In genomic region chrX:38375888-38376287, GRCh38 we compare ENCODE assay signal across 10 cellular contexts. TPM values are rescaled to one million over a fixed set of nuclear protein-coding genes. Genes with fewer than 3 reads are reported as not detected.
DNase-seq lines count a peak whose midpoint lies in the region; TF ChIP-seq lines count a peak whose summit lies in the region.
"Had no signal": no experiment of that assay in that cellular context is flagged by ENCODE, and none has a peak within 500 bp of the region (broad histone marks: within the 10 kb centered on the region; RNA-seq: fewer than 3 reads in every experiment).

No MANE protein-coding gene starts in this region.

- H3K9me3 Mint-ChIP-seq in chondrocyte (ENCODE audit: low read depth): peaks cover 5% of the 10 kb centered on the region
- H3K9me3 Mint-ChIP-seq: activated naive CD4-positive, alpha-beta T cell treated with anti-CD3 and anti-CD28 coated beads, Interleukin-2, amount 10 ng/mL, durations not matched to agents 7 days and 5 days had no signal

- no peak overlapping the region for H3K4me3 Mint-ChIP-seq in chondrocyte (ENCODE audit: unreplicated experiment)
- H3K4me3 Mint-ChIP-seq: activated naive CD4-positive, alpha-beta T cell treated with anti-CD3 and anti-CD28 coated beads, Interleukin-2, amount 10 ng/mL, durations not matched to agents 7 days and 5 days had no signal

- no peak for TF ChIP-seq POLR2A in NB4 (IDR thresholded peaks at IDR 0.05; ENCODE audit: extremely low read depth, insufficient read length)

- H3K4me3 ChIP-seq in NB4 (ENCODE audit: low read depth, low read length): no peak overlapping the region

- no peaks in the 10 kb centered on the region for H3K4me1 Mint-ChIP-seq in chondrocyte (ENCODE audit: low read depth)
- H3K4me1 Mint-ChIP-seq: activated naive CD4-positive, alpha-beta T cell treated with anti-CD3 and anti-CD28 coated beads, Interleukin-2, amount 10 ng/mL, durations not matched to agents 7 days and 5 days had no signal

- TF ChIP-seq CTCF in NB4 (IDR thresholded peaks at IDR 0.05; ENCODE audit: low read depth, low read length): peak; percentile 36
- TF ChIP-seq CTCF in chondrocyte (IDR thresholded peaks at IDR 0.05): peak; percentile 67

- H3K27me3 Mint-ChIP-seq in chondrocyte (ENCODE audit: low read depth): peaks cover 7% of the 10 kb centered on the region
- H3K27me3 Mint-ChIP-seq: activated naive CD4-positive, alpha-beta T cell treated with anti-CD3 and anti-CD28 coated beads, Interleukin-2, amount 10 ng/mL, durations not matched to agents 7 days and 5 days had no signal

- H3K27ac Mint-ChIP-seq in chondrocyte (ENCODE audit: unreplicated experiment): no peak overlapping the region
- H3K27ac Mint-ChIP-seq: activated naive CD4-positive, alpha-beta T cell treated with anti-CD3 and anti-CD28 coated beads, Interleukin-2, amount 10 ng/mL, durations not matched to agents 7 days and 5 days had no signal

- DNase-seq in SHP77 (lab: John Stamatoyannopoulos, UW) (peak; percentile 1), SHP77 treated with DMSO at 0.1 percent for 48 hours (lab: John Stamatoyannopoulos, UW) (no peak), NB4 (ENCODE audit: low read depth) (peak; percentile 38), chondrocyte (ENCODE audit: low spot score) (no peak), renal cortical epithelial cell (ENCODE audit: low read depth) (peak; percentile 7), EL (no peak)
- DNase-seq in stimulated activated CD8-positive, alpha-beta memory T cell treated with anti-CD3 and anti-CD28 coated beads, Interleukin-4, amount 100 ng/mL, for 48 hours: no peak
- DNase-seq in stimulated activated CD4-positive, alpha-beta T cell treated with anti-CD3 and anti-CD28 coated beads, Interleukin-2, amount 100 ng/mL, for 48 hours: no peak
- DNase-seq: activated naive CD4-positive, alpha-beta T cell treated with anti-CD3 and anti-CD28 coated beads, Interleukin-2, amount 10 ng/mL, durations not matched to agents 7 days and 5 days; DMS153 had no signal

- no peaks in the 10 kb centered on the region for H3K36me3 Mint-ChIP-seq in chondrocyte (ENCODE audit: low read depth)
- H3K36me3 Mint-ChIP-seq: activated naive CD4-positive, alpha-beta T cell treated with anti-CD3 and anti-CD28 coated beads, Interleukin-2, amount 10 ng/mL, durations not matched to agents 7 days and 5 days had no signal

RNA-seq across cellular contexts. Expression of gene OTC, which starts 23.5 kb away (rescaled TPM):
- not detected in 3 replicates for total RNA-seq in chondrocyte
- not detected in 2 replicates for total RNA-seq in renal cortical epithelial cell

RNA-seq across cellular contexts. Expression of gene RPGR, which starts 48.6 kb away (rescaled TPM):
- total RNA-seq in chondrocyte (2.9 to 3.3 TPM (median 3.1 TPM) in 3 replicates), renal cortical epithelial cell (4.5 and 7.2 TPM in 2 replicates)

Comparison
In these comparisons a context has a peak if more than half of its experiments do, and no peak if none do; other contexts are left out.
1. DNase-seq: peak in SHP77 (2 of 2), NB4 (single experiment) and renal cortical epithelial cell (single experiment); none in SHP77 treated with DMSO at 0.1 percent for 48 hours (single experiment), chondrocyte (single experiment), stimulated activated CD8-positive, alpha-beta memory T cell treated with anti-CD3 and anti-CD28 coated beads, Interleukin-4, amount 100 ng/mL, for 48 hours (single experiment), stimulated activated CD4-positive, alpha-beta T cell treated with anti-CD3 and anti-CD28 coated beads, Interleukin-2, amount 100 ng/mL, for 48 hours (0 of 2) and EL (single experiment).